21 cellular contexts compared by ENCODE assay signal in genomic region chr7:36946401-36946739, GRCh38.
DNase-seq lines count a peak whose midpoint lies in the region; TF ChIP-seq lines count a peak whose summit lies in the region.
"Had no signal": no experiment of that assay in that cellular context is flagged by ENCODE, and none has a peak within 500 bp of the region (broad histone marks: within the 10 kb centered on the region; RNA-seq: fewer than 3 reads in every experiment).

No MANE protein-coding gene starts in this region.

- DNase-seq in NCI-H2171 treated with DMSO at 0.1 percent for 48 hours (lab: John Stamatoyannopoulos, UW) = peak; percentile 75
- DNase-seq in NCI-H2171 (lab: John Stamatoyannopoulos, UW) = no peak
- DNase-seq in LNCaP clone FGC (ENCODE audit: low read depth) = no peak
- DNase-seq in progenitor cell of endocrine pancreas (ENCODE audit: low spot score, unreplicated experiment) = no peak
- DNase-seq in NAMALWA (ENCODE audit: low spot score) = no peak
- DNase-seq in AG08396 (ENCODE audit: low spot score) = no peak
- DNase-seq in MV-4-11 (lab: John Stamatoyannopoulos, UW) = no peak
- DNase-seq: ACHN; activated CD4-positive, alpha-beta T cell treated with anti-CD3 and anti-CD28 coated beads, Interleukin-2, amount 50 U/mL, for 48 hours; activated CD4-positive, CD25-positive, alpha-beta regulatory T cell treated with anti-CD3 and anti-CD28 coated beads, Interleukin-2, amount 50 U/mL, for 72 hours; activated gamma-delta T cell treated with Interleukin-2 at 50 U/mL for 16 hours; activated T-cell treated with anti-CD3 and anti-CD28 coated beads, Interleukin-2, amount 50 U/mL, for 48 hours; GM23248; kidney glomerular epithelial cell; midbrain; naive thymus-derived CD4-positive, alpha-beta T cell; PC-3 had no signal

- H3K27me3 Mint-ChIP-seq in brain = peaks cover 4% of the 10 kb centered on the region
- H3K27me3 Mint-ChIP-seq in progenitor cell of endocrine pancreas = no peaks in the 10 kb centered on the region
- H3K27me3 Mint-ChIP-seq: naive thymus-derived CD4-positive, alpha-beta T cell; stimulated activated memory B cell treated with anti-CD40 and anti-IgM and Interleukin-4, amounts not matched to agents 10 μg/mL and 1 μg/mL and 100 μg/mL, for 72 hours; type B pancreatic cell had no signal

- H3K27ac Mint-ChIP-seq in brain = peak overlapping the region; percentile 4 to 83 (median 58)
- H3K27ac Mint-ChIP-seq in progenitor cell of endocrine pancreas = peak overlapping the region; percentile 85
- H3K27ac Mint-ChIP-seq: stimulated activated memory B cell treated with anti-CD40 and anti-IgM and Interleukin-4, amounts not matched to agents 10 μg/mL and 1 μg/mL and 100 μg/mL, for 72 hours; type B pancreatic cell had no signal

- peaks cover 0 to 13% (median 3%) of the 10 kb centered on the region in 5 experiments for H3K9me3 Mint-ChIP-seq in brain
- peaks cover 11% of the 10 kb centered on the region for H3K9me3 Mint-ChIP-seq in progenitor cell of endocrine pancreas (ENCODE audit: low read depth)

- H3K4me3 Mint-ChIP-seq in brain (peak overlapping the region in 2 of 5 experiments; percentile 27 to 36), progenitor cell of endocrine pancreas (ENCODE audit: low read depth) (peak overlapping the region; percentile 41)
- H3K4me3 Mint-ChIP-seq: stimulated activated memory B cell treated with anti-CD40 and anti-IgM and Interleukin-4, amounts not matched to agents 10 μg/mL and 1 μg/mL and 100 μg/mL, for 72 hours; type B pancreatic cell had no signal

- TF ChIP-seq CTCF in LNCaP clone FGC (IDR thresholded peaks at IDR 0.05; ENCODE audit: control insufficient read depth, extremely low read depth, insufficient read depth) (no peak), brain (conservative IDR thresholded peaks at IDR 0.05) (no peak), progenitor cell of endocrine pancreas (IDR thresholded peaks at IDR 0.05; ENCODE audit: unreplicated experiment) (no peak)

- peak overlapping the region; percentile 22; the same call in 1 of the 2 replicates for H3K4me3 ChIP-seq in LNCaP clone FGC (ENCODE audit: low read depth, low read length)
- H3K4me3 ChIP-seq: BLaER1, GM23248 had no signal

- H3K36me3 Mint-ChIP-seq in brain = peaks cover 13% of the 10 kb centered on the region
- H3K36me3 Mint-ChIP-seq in progenitor cell of endocrine pancreas (ENCODE audit: insufficient read depth) = peaks cover 22% of the 10 kb centered on the region

- H3K4me1 Mint-ChIP-seq in brain (peaks cover 60% of the 10 kb centered on the region), progenitor cell of endocrine pancreas (ENCODE audit: low read depth) (peaks cover 56% of the 10 kb centered on the region)
